Comparison of ENCODE assay signal across 14 cellular contexts in the genomic region with DNA sequence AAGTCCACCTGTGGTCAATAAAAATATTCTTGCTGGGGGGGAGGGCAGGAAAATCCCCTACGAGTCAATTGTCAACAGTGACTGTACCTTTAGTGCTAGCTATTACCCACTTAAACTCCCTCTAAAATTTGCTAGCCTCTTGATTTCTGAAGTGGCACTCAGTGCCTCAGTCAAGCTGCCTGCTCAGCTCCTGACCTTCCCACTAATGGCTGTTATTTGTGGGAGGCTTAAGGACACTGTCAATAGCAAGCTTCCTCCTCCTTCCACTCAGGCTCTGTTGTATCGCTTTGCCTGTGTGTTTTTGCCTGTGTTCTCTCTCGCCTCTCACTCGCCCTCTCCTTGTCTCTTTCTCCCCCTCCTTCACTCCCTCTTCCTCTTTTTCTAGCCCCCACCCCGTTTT.
DNase-seq lines count a peak whose midpoint lies in the region; ATAC-seq and TF ChIP-seq lines count a peak whose summit lies in the region.
"Had no signal": no experiment of that assay in that cellular context is flagged by ENCODE, and none has a peak within 500 bp of the region (broad histone marks: within the 10 kb centered on the region; RNA-seq: fewer than 3 reads in every experiment).

No MANE protein-coding gene starts in this region.

- intact Hi-C loops in thyroid gland (cut with DNase I) = loop anchor here (10.0 kb wide), 2 partner anchors 105 kb away; no protein-coding TSS in a partner anchor

- no peak overlapping the region for H3K4me3 Mint-ChIP-seq in stimulated activated naive B cell treated with anti-CD40 and anti-IgM and Interleukin-4, amounts not matched to agents 10 μg/mL and 1 μg/mL and 100 μg/mL, for 72 hours
- no peak overlapping the region for H3K4me3 Mint-ChIP-seq in T-cell
- H3K4me3 Mint-ChIP-seq: dendritic cell treated with granulocyte-macrophage colony-stimulating factor and Interleukin-4, amounts not matched to agents 40 ng/mL and 50 ng/mL, for 4 days had no signal

- peaks cover 36% of the 10 kb centered on the region for H3K27me3 ChIP-seq in hepatocyte
- no peaks in the 10 kb centered on the region for H3K27me3 ChIP-seq in thyroid gland
- H3K27me3 ChIP-seq: testis had no signal

- TF ChIP-seq CTCF in hepatocyte (IDR thresholded peaks at IDR 0.05; ENCODE audit: poor library complexity) (no peak), thyroid gland (IDR thresholded peaks at IDR 0.05) (no peak)

- POLR2A ChIA-PET in T-cell (lab: Charles Lee) = no interaction called here

- H3K36me3 ChIP-seq in hepatocyte (replicated peaks; ENCODE audit: insufficient read depth, low read depth) (no peaks in the 10 kb centered on the region), thyroid gland (no peaks in the 10 kb centered on the region)

- H3K27ac ChIP-seq in hepatocyte (peak overlapping the region; percentile 5), thyroid gland (no peak overlapping the region), substantia nigra (ENCODE audit: low read depth, low read length, poor library complexity, severe bottlenecking) (no peak overlapping the region)
- H3K27ac ChIP-seq: testis had no signal

- peak overlapping the region; percentile 83 for H3K4me2 ChIP-seq in hepatocyte

- 21% methylated on average over 5 of the region's 5 CpGs for WGBS in hepatocyte (ENCODE audit: low lambda C conversion rate, missing lambda C conversion rate)
- WGBS in thyroid gland, 2 donors = 27 to 42% methylated on average over 5 of the region's 5 CpGs

- ATAC-seq in stimulated activated naive B cell treated with anti-CD40 and anti-IgM and Interleukin-4, amounts not matched to agents 10 μg/mL and 1 μg/mL and 100 μg/mL, for 72 hours (replicated peaks) = no peak
- ATAC-seq in T-cell (replicated peaks in 1 of 4) = no peak
- ATAC-seq: SK-N-SH treated with all-trans-retinoic acid at 6 μM for 48 hours had no signal

- peaks cover 3 to 11% of the 10 kb centered on the region in 2 donors for H3K4me1 Mint-ChIP-seq in stimulated activated naive B cell treated with anti-CD40 and anti-IgM and Interleukin-4, amounts not matched to agents 10 μg/mL and 1 μg/mL and 100 μg/mL, for 72 hours
- peaks cover 0 to 3% (median 3%) of the 10 kb centered on the region in 3 donors for H3K4me1 Mint-ChIP-seq in T-cell

- H3K9me3 ChIP-seq in hepatocyte (ENCODE audit: low read depth) = no peaks in the 10 kb centered on the region
- H3K9me3 ChIP-seq in thyroid gland = no peaks in the 10 kb centered on the region
- H3K9me3 ChIP-seq: testis had no signal

- no peaks in the 10 kb centered on the region for H3K9me2 ChIP-seq in hepatocyte (replicated peaks; ENCODE audit: insufficient read depth)

- no peak for TF ChIP-seq POLR2A in thyroid gland (IDR thresholded peaks at IDR 0.05)

- no peak overlapping the region for H3K4me3 ChIP-seq in hepatocyte
- H3K4me3 ChIP-seq in thyroid gland (replicated peaks in 1 of 3) = no peak overlapping the region
- H3K4me3 ChIP-seq: testis had no signal

- DNase-seq in NCI-H1092 (lab: John Stamatoyannopoulos, UW) = peak; percentile 97
- DNase-seq in NCI-H524 (lab: John Stamatoyannopoulos, UW) = peak; percentile 80 to 85
- DNase-seq in hepatocyte (ENCODE audit: low spot score) = no peak
- peak; percentile 65 to 71 for DNase-seq in thyroid gland
- DNase-seq in effector CD4-positive, alpha-beta T cell = no peak
- no peak for DNase-seq in stimulated activated naive B cell treated with anti-CD40 and anti-IgM and Interleukin-4, amounts not matched to agents 10 μg/mL and 1 μg/mL and 100 μg/mL, for 72 hours
- DNase-seq in T-cell = no peak
- DNase-seq in substantia nigra (lab: John Stamatoyannopoulos, UW) = no peak
- DNase-seq: activated T-cell treated with anti-CD3 and anti-CD28 coated beads, Interleukin-2, amount 50 U/mL, for 1 hour; kidney; testis had no signal

- no peak overlapping the region for H2AFZ ChIP-seq in hepatocyte

- H4K20me1 ChIP-seq in hepatocyte (ENCODE audit: insufficient read depth, poor library complexity, severe bottlenecking) = no peaks in the 10 kb centered on the region

- no peaks in the 10 kb centered on the region for H3K36me3 Mint-ChIP-seq in stimulated activated naive B cell treated with anti-CD40 and anti-IgM and Interleukin-4, amounts not matched to agents 10 μg/mL and 1 μg/mL and 100 μg/mL, for 72 hours
- H3K36me3 Mint-ChIP-seq in T-cell = no peaks in the 10 kb centered on the region
- H3K36me3 Mint-ChIP-seq: CD14-positive monocyte had no signal

- H3K4me1 ChIP-seq in hepatocyte (ENCODE audit: insufficient read depth) = peaks cover 14% of the 10 kb centered on the region
- H3K4me1 ChIP-seq in thyroid gland = peaks cover 17 to 18% of the 10 kb centered on the region in 2 donors

- CTCF ChIA-PET in T-cell (lab: Charles Lee) = no interaction called here

- H3K79me2 ChIP-seq in hepatocyte = peaks cover 14% of the 10 kb centered on the region

- no peak overlapping the region for H3K27ac Mint-ChIP-seq in stimulated activated naive B cell treated with anti-CD40 and anti-IgM and Interleukin-4, amounts not matched to agents 10 μg/mL and 1 μg/mL and 100 μg/mL, for 72 hours
- H3K27ac Mint-ChIP-seq in T-cell = no peak overlapping the region
- H3K27ac Mint-ChIP-seq: dendritic cell treated with granulocyte-macrophage colony-stimulating factor and Interleukin-4, amounts not matched to agents 40 ng/mL and 50 ng/mL, for 4 days had no signal

- peaks cover 37 to 40% of the 10 kb centered on the region in 2 donors for H3K27me3 Mint-ChIP-seq in stimulated activated naive B cell treated with anti-CD40 and anti-IgM and Interleukin-4, amounts not matched to agents 10 μg/mL and 1 μg/mL and 100 μg/mL, for 72 hours
- H3K27me3 Mint-ChIP-seq in T-cell = peaks cover 29 to 34% of the 10 kb centered on the region in 2 donors

- no peaks in the 10 kb centered on the region for H3K9me3 Mint-ChIP-seq in stimulated activated naive B cell treated with anti-CD40 and anti-IgM and Interleukin-4, amounts not matched to agents 10 μg/mL and 1 μg/mL and 100 μg/mL, for 72 hours
- peaks cover 0 to 12% (median 0%) of the 10 kb centered on the region in 3 donors for H3K9me3 Mint-ChIP-seq in T-cell
- H3K9me3 Mint-ChIP-seq: dendritic cell treated with granulocyte-macrophage colony-stimulating factor and Interleukin-4, amounts not matched to agents 40 ng/mL and 50 ng/mL, for 4 days had no signal

Comparison
In these comparisons a context has a peak if more than half of its experiments do, and no peak if none do; other contexts are left out.
1. DNase-seq: peak in NCI-H1092 (single experiment), NCI-H524 (2 of 2) and thyroid gland (2 of 2); none in hepatocyte (single experiment), effector CD4-positive, alpha-beta T cell (single experiment), stimulated activated naive B cell treated with anti-CD40 and anti-IgM and Interleukin-4, amounts not matched to agents 10 μg/mL and 1 μg/mL and 100 μg/mL, for 72 hours (single experiment), T-cell (0 of 34) and substantia nigra (0 of 49).